In the genomic region with DNA sequence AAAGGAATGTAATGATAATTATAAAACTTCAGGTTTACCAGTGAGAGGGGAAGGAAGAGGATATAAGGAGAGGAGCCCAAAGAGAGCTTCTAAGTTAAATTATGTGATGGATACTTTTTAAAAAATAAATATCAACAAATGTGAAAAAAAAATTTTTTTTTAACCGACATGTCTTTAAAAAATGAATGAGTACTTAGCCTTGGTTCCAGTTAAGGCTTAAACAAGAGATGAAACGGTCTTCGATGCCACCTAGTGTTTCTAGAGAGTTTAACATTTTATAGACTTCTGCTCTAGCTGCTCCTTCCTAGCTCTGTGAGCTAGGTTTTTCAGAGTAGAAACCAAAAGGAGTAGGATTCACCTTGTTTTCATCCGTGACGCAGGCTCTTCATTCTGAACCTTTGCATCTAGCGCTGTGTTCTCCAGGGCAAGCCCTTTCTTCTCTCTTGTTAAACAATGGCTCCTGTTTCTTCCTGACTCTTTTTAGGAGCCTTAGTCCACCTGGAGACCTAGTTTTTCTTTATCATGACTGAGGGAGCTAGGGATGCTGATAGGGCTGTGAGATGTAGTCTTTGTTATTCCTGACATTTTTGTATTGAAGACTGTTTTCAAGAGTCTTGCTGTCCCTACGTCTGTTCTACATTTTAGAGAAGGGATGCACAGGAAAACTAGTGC, we compare ENCODE assay signal across 8 cellular contexts. TPM values are rescaled to one million over a fixed set of nuclear protein-coding genes. Genes with fewer than 3 reads are reported as not detected.
DNase-seq lines count a peak whose midpoint lies in the region; ATAC-seq and TF ChIP-seq lines count a peak whose summit lies in the region.

No MANE protein-coding gene starts in this region.

- in situ Hi-C loops in KBM-7 (cut with MboI; ENCODE audit: low pct_unique_long_range_greater_than_20kb, low sequenced_read_pairs) = no loop called here
- in situ Hi-C loops in Panc1 (cut with HindIII; ENCODE audit: low pct_unique_long_range_greater_than_20kb, low sequenced_read_pairs) = no loop called here

- H3K27me3 Mint-ChIP-seq in nephron progenitor cell (ENCODE audit: low read depth, poor library complexity) = no peaks in the 10 kb centered on the region

- H3K4me1 Mint-ChIP-seq in nephron progenitor cell = no peaks in the 10 kb centered on the region

- TF ChIP-seq CTCF in Panc1 (IDR thresholded peaks at IDR 0.05) = peak; percentile 10; the same call in 1 of the 2 replicates
- peak; percentile 70 for TF ChIP-seq CTCF in epithelial cell of proximal tubule (conservative IDR thresholded peaks at IDR 0.05; ENCODE audit: low read depth, low read length)
- peak; percentile 56 for TF ChIP-seq CTCF in nephron progenitor cell (IDR thresholded peaks at IDR 0.05)

- no peak overlapping the region for H3K27ac ChIP-seq in Panc1 (ENCODE audit: low read length)

- H3K27ac Mint-ChIP-seq in nephron progenitor cell = no peak overlapping the region

- H3K4me1 ChIP-seq in Panc1 (ENCODE audit: control insufficient read depth, insufficient read depth, low read length) = no peaks in the 10 kb centered on the region

- H3K27me3 ChIP-seq in Panc1 (ENCODE audit: control insufficient read depth, insufficient read depth, low read length) = no peaks in the 10 kb centered on the region

- peak; percentile 75 for DNase-seq in ELR (ENCODE audit: low read depth)
- peak; percentile 77 for DNase-seq in KBM-7
- no peak for DNase-seq in Panc1 (ENCODE audit: low read depth, low spot score)
- DNase-seq in epithelial cell of proximal tubule (ENCODE audit: low read depth) = peak; percentile 22
- DNase-seq in nephron progenitor cell = no peak
- no peak for DNase-seq in stimulated activated CD4-positive, alpha-beta T cell treated with anti-CD3 and anti-CD28 coated beads, Interleukin-4, amount 100 ng/mL, for 24 hours
- DNase-seq in NOMO-1 (lab: John Stamatoyannopoulos, UW; ENCODE audit: unreplicated experiment in 2 of 2) = no peak
- DNase-seq in stimulated activated naive CD4-positive, alpha-beta T cell treated with Interleukin-2 at 50 U/mL for 16 hours (lab: John Stamatoyannopoulos, UW) = no peak

- peaks cover 4% of the 10 kb centered on the region; the same call in 1 of the 2 replicates for H3K36me3 ChIP-seq in Panc1 (ENCODE audit: control insufficient read depth, insufficient read depth, low read length)

- no peak for ATAC-seq in Panc1

- H3K9me3 ChIP-seq in Panc1 (ENCODE audit: control insufficient read depth, insufficient read depth, low read depth, low read length) = no peaks in the 10 kb centered on the region

- no peaks in the 10 kb centered on the region for H3K9me3 Mint-ChIP-seq in nephron progenitor cell

- POLR2A ChIA-PET in Panc1 (lab: Charles Lee) = no interaction called here

- H3K4me3 ChIP-seq in Panc1 (ENCODE audit: low read depth in 2 of 2, low read length in 2 of 2) = no peak overlapping the region
- H3K4me3 ChIP-seq in epithelial cell of proximal tubule (ENCODE audit: low read depth, low read length) = no peak overlapping the region

- CTCF ChIA-PET in Panc1 (lab: Charles Lee) = interaction anchor here (0.7 kb wide), 1 partner anchor 129 kb away, joined by 3 read pairs; no protein-coding TSS in a partner anchor

- H3K4me3 Mint-ChIP-seq in nephron progenitor cell = no peak overlapping the region

- intact Hi-C loops in Panc1 (cut with micrococcal nuclease; ENCODE audit: unreplicated experiment) = no loop called here

- BruUV-seq in Panc1 (replicated peaks; lab: Mats Ljungman, UMichigan) = no TSS peak

- peaks cover 30% of the 10 kb centered on the region for H3K36me3 Mint-ChIP-seq in nephron progenitor cell (ENCODE audit: low read depth)

RNA-seq across cellular contexts. Expression of gene GNRH2, which starts 42.4 kb away (rescaled TPM):
- 0.49 TPM for total RNA-seq in Panc1 (2021; ENCODE audit: unreplicated experiment)
- 0.29 TPM for polyA plus RNA-seq in Panc1 (2012; ENCODE audit: insufficient read length)
- not detected in 2 replicates for total RNA-seq in epithelial cell of proximal tubule

RNA-seq across cellular contexts. Expression of gene MRPS26, which starts 44.9 kb away (rescaled TPM):
- total RNA-seq in Panc1 (2021; ENCODE audit: unreplicated experiment) (52.7 TPM), epithelial cell of proximal tubule (107 and 128 TPM in 2 replicates)
- 90.5 TPM for polyA plus RNA-seq in Panc1 (2012; ENCODE audit: insufficient read length)

Comparison
In these comparisons a context has a peak if more than half of its experiments do, and no peak if none do; other contexts are left out.
1. DNase-seq: peak in ELR (single experiment), KBM-7 (single experiment) and epithelial cell of proximal tubule (single experiment); none in Panc1 (single experiment), nephron progenitor cell (single experiment), stimulated activated CD4-positive, alpha-beta T cell treated with anti-CD3 and anti-CD28 coated beads, Interleukin-4, amount 100 ng/mL, for 24 hours (single experiment), NOMO-1 (0 of 2) and stimulated activated naive CD4-positive, alpha-beta T cell treated with Interleukin-2 at 50 U/mL for 16 hours (single experiment).
2. CTCF ChIP-seq: peak in every context shown above with its lines; median percentile 70 in epithelial cell of proximal tubule; 56 in nephron progenitor cell; 10 in Panc1.